ENCODE assay signal across 17 cellular contexts in the genomic region with DNA sequence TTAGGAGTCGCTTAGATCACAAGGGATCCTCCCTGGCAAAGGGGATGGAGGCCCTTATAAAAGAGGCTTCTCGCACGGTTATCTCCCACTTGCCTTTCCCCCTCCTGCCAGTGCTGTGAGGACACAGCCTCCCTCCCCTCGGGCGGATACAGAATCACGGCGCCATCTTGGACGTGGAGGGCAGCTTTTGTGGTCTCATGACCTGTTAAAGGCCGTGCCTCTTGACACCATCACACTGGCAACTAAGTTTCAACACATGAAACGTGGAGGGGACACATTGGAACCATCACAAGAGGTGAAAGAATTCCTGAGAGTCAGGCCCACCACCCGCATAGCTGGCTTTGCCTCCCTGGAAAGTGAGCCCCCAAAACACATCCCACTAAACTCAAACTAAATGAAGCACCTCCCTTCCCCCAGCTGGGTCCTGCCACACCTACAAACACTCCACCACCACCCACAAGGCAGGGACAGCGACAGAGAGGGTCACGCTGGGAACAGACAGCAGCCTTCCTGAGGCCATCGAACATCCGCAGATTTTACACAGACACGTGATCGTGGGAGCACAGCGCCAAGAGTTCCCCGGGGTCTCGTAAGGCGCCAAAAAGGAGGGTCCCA.
"Had no signal": no experiment of that assay in that cellular context is flagged by ENCODE, and none has a peak within 500 bp of the region (broad histone marks: within the 10 kb centered on the region; RNA-seq: fewer than 3 reads in every experiment).

No MANE protein-coding gene starts in this region.

- H3K36me3 ChIP-seq: pancreas, thyroid gland had no signal

- H3K27ac Mint-ChIP-seq: activated B cell treated with CpG ODN at 0.5 μM for 24 hours; activated naive CD4-positive, alpha-beta T cell treated with anti-CD3 and anti-CD28 coated beads for 36 hours; activated T-helper 1 cell treated with anti-CD3 and anti-CD28 coated beads, Interleukin-12 subunit alpha, Interleukin-12 subunit beta, Interleukin-2, Interleukin-4 antibody, amounts not matched to agents 30 ng/mL and 10 ng/mL and 1 ng/mL, durations not matched to agents 14 hours and 24 hours and 36 hours; naive thymus-derived CD8-positive, alpha-beta T cell; stimulated activated naive B cell treated with anti-CD40 and anti-IgM and Interleukin-4, amounts not matched to agents 10 μg/mL and 1 μg/mL and 100 μg/mL, for 72 hours; T-helper 2 cell treated with Interferon-gamma antibody and Interleukin-4, amounts not matched to agents 5 μg/mL and 100 μg/mL, for 36 hours had no signal

- DNase-seq: activated B cell treated with CpG ODN at 0.5 μM for 24 hours; activated CD4-positive, alpha-beta T cell treated with anti-CD3 and anti-CD28 coated beads for 48 hours; activated naive CD4-positive, alpha-beta T cell treated with anti-CD3 and anti-CD28 coated beads for 36 hours; activated T-cell treated with anti-CD3 and anti-CD28 coated beads for 4 hours; caudate nucleus; foreskin keratinocyte; hypothalamus; mesendoderm; SK-N-SH; stimulated activated naive B cell treated with anti-CD40 and anti-IgM and Interleukin-4, amounts not matched to agents 10 μg/mL and 1 μg/mL and 100 μg/mL, for 72 hours; thyroid gland had no signal

- H3K4me3 ChIP-seq: body of pancreas, dorsolateral prefrontal cortex, pancreas, thyroid gland had no signal

- ATAC-seq: body of pancreas; foreskin keratinocyte; naive thymus-derived CD8-positive, alpha-beta T cell; pancreas; stimulated activated naive B cell treated with anti-CD40 and anti-IgM and Interleukin-4, amounts not matched to agents 10 μg/mL and 1 μg/mL and 100 μg/mL, for 72 hours had no signal

- H3K4me1 Mint-ChIP-seq: activated B cell treated with CpG ODN at 0.5 μM for 24 hours; naive thymus-derived CD8-positive, alpha-beta T cell; stimulated activated naive B cell treated with anti-CD40 and anti-IgM and Interleukin-4, amounts not matched to agents 10 μg/mL and 1 μg/mL and 100 μg/mL, for 72 hours had no signal

- H3K27me3 ChIP-seq: body of pancreas, foreskin keratinocyte, pancreas, thyroid gland had no signal

- H3K9ac ChIP-seq: SK-N-SH had no signal

- H3K4me2 ChIP-seq: SK-N-SH had no signal

- H3K27ac ChIP-seq: body of pancreas, dorsolateral prefrontal cortex, foreskin keratinocyte, pancreas, thyroid gland had no signal

- H3K4me3 Mint-ChIP-seq: activated B cell treated with CpG ODN at 0.5 μM for 24 hours; activated naive CD4-positive, alpha-beta T cell treated with anti-CD3 and anti-CD28 coated beads for 36 hours; activated T-helper 1 cell treated with anti-CD3 and anti-CD28 coated beads, Interleukin-12 subunit alpha, Interleukin-12 subunit beta, Interleukin-2, Interleukin-4 antibody, amounts not matched to agents 30 ng/mL and 10 ng/mL and 1 ng/mL, durations not matched to agents 14 hours and 24 hours and 36 hours; naive thymus-derived CD8-positive, alpha-beta T cell; stimulated activated naive B cell treated with anti-CD40 and anti-IgM and Interleukin-4, amounts not matched to agents 10 μg/mL and 1 μg/mL and 100 μg/mL, for 72 hours; T-helper 2 cell treated with Interferon-gamma antibody and Interleukin-4, amounts not matched to agents 5 μg/mL and 100 μg/mL, for 36 hours had no signal

- H3K36me3 Mint-ChIP-seq: naive thymus-derived CD8-positive, alpha-beta T cell; stimulated activated naive B cell treated with anti-CD40 and anti-IgM and Interleukin-4, amounts not matched to agents 10 μg/mL and 1 μg/mL and 100 μg/mL, for 72 hours had no signal

- H3K27me3 Mint-ChIP-seq: activated B cell treated with CpG ODN at 0.5 μM for 24 hours had no signal

- H3K9me3 Mint-ChIP-seq: activated B cell treated with CpG ODN at 0.5 μM for 24 hours; activated naive CD4-positive, alpha-beta T cell treated with anti-CD3 and anti-CD28 coated beads for 36 hours; activated T-helper 1 cell treated with anti-CD3 and anti-CD28 coated beads, Interleukin-12 subunit alpha, Interleukin-12 subunit beta, Interleukin-2, Interleukin-4 antibody, amounts not matched to agents 30 ng/mL and 10 ng/mL and 1 ng/mL, durations not matched to agents 14 hours and 24 hours and 36 hours; T-helper 2 cell treated with Interferon-gamma antibody and Interleukin-4, amounts not matched to agents 5 μg/mL and 100 μg/mL, for 36 hours had no signal

- H3K4me1 ChIP-seq: body of pancreas, foreskin keratinocyte, pancreas had no signal

- H3K9me3 ChIP-seq: body of pancreas, pancreas, SK-N-SH, thyroid gland had no signal
